15 cellular contexts compared by ENCODE assay signal in the genomic region with DNA sequence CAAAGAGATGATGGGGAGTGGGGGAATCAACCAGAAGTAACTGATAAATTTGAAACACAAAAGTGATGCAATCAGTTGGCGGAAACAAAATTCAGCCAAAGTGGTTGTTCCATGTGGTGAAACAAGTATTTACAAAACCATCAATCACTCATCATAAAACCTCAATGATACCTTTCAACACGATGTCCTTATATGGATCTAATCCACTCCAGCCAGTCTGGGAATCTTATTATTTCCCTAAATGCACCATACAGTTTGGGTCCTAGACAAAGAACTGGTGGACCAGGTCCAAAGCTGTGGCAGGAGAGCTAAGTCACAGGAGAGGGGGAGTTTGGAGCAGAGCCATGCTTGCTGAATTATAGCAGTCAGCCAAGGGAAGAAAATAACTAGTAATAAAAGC.
A peak's percentile ranks its signal among the peaks of the same experiment; 100 is the strongest.
DNase-seq lines count a peak whose midpoint lies in the region; ATAC-seq and TF ChIP-seq lines count a peak whose summit lies in the region.
"Had no signal": no experiment of that assay in that cellular context is flagged by ENCODE, and none has a peak within 500 bp of the region (broad histone marks: within the 10 kb centered on the region; RNA-seq: fewer than 3 reads in every experiment).

No MANE protein-coding gene starts in this region.

- TF ChIP-seq RAD21 in IMR-90 (IDR thresholded peaks at IDR 0.05; ENCODE audit: low read length): no peak

- BruUV-seq in A673 (replicated peaks; lab: Mats Ljungman, UMichigan) (no TSS peak), IMR-90 (replicated peaks; lab: Mats Ljungman, UMichigan) (no TSS peak)

- dilution Hi-C loops in IMR-90 (cut with HindIII; ENCODE audit: low sequenced_read_pairs, unreplicated experiment): no loop called here

- H3K56ac ChIP-seq in IMR-90 (ENCODE audit: extremely low read depth, insufficient read depth, low read length): no peak overlapping the region

- no peak overlapping the region for H2BK20ac ChIP-seq in IMR-90 (ENCODE audit: low read depth, low read length)

- H2AK5ac ChIP-seq in IMR-90 (ENCODE audit: low read depth, low read length): no peak overlapping the region

- H4K20me1 ChIP-seq in IMR-90 (ENCODE audit: insufficient read depth, low read length) (no peaks in the 10 kb centered on the region), neural progenitor cell (ENCODE audit: low read depth) (no peaks in the 10 kb centered on the region)

- no peak overlapping the region for H3K23ac ChIP-seq in IMR-90 (ENCODE audit: low read depth, low read length)

- CTCF ChIA-PET in A673 (lab: Charles Lee): no interaction called here
- CTCF ChIA-PET in IMR-90 (lab: Yijun Ruan, JAX): interaction anchor here (0.5 kb wide), 1 partner anchor 1609 kb away, joined by 3 read pairs; no protein-coding TSS in a partner anchor

- no peaks in the 10 kb centered on the region for H3K36me3 Mint-ChIP-seq in neural progenitor cell

- H3K18ac ChIP-seq in IMR-90 (ENCODE audit: low read depth, low read length): no peak overlapping the region

- TF ChIP-seq CTCF in A673 (conservative IDR thresholded peaks at IDR 0.05; ENCODE audit: low read depth, low read length) (no peak), IMR-90 (conservative IDR thresholded peaks at IDR 0.05; ENCODE audit: low read depth, low read length) (no peak), fibroblast of villous mesenchyme (IDR thresholded peaks at IDR 0.05; ENCODE audit: insufficient read depth, low read depth, low read length) (no peak), neural progenitor cell (IDR thresholded peaks at IDR 0.05) (no peak)

- no peak overlapping the region for H2BK120ac ChIP-seq in IMR-90 (ENCODE audit: low read depth, low read length)

- H3K9ac ChIP-seq in IMR-90 (ENCODE audit: low read depth, low read length): no peak overlapping the region
- H3K9ac ChIP-seq in neural progenitor cell: no peak overlapping the region

- no peak for TF ChIP-seq POLR2A in IMR-90 (IDR thresholded peaks at IDR 0.05; ENCODE audit: low read depth, low read length)

- in situ Hi-C loops in IMR-90 (cut with MboI; ENCODE audit: low sequenced_read_pairs): no loop called here

- H2AFZ ChIP-seq in IMR-90 (replicated peaks; ENCODE audit: low read length, poor library complexity) (no peak overlapping the region), neural progenitor cell (replicated peaks) (no peak overlapping the region)

- H3K27ac ChIP-seq in A673 (ENCODE audit: low read depth, low read length, poor library complexity, severe bottlenecking): peak overlapping the region; percentile 57
- no peak overlapping the region for H3K27ac ChIP-seq in IMR-90 (ENCODE audit: insufficient read depth, low read length)
- H3K27ac ChIP-seq in neural progenitor cell: no peak overlapping the region

- H4K5ac ChIP-seq in IMR-90 (ENCODE audit: low read depth, low read length): no peak overlapping the region

- no peak overlapping the region for H4K8ac ChIP-seq in IMR-90 (ENCODE audit: low read depth in 2 of 2, low read length in 2 of 2)

- DNase-seq in A673 (ENCODE audit: low spot score) (peak; percentile 95), IMR-90 (no peak), NCI-H446 treated with DMSO at 0.1 percent for 48 hours (lab: John Stamatoyannopoulos, UW) (peak; percentile 100), fibroblast of villous mesenchyme (ENCODE audit: low read depth) (peak; percentile 33), CD1c-positive myeloid dendritic cell (ENCODE audit: extremely low spot score) (no peak), globus pallidus (ENCODE audit: low spot score) (no peak), neural progenitor cell (ENCODE audit: low spot score) (no peak)
- no peak for DNase-seq in stimulated activated CD4-positive, alpha-beta T cell treated with anti-CD3 and anti-CD28 coated beads, Interleukin-4, amount 100 ng/mL, for 24 hours
- DNase-seq: activated CD4-positive, alpha-beta T cell treated with anti-CD3 and anti-CD28 coated beads for 1 hour; left colon; NCI-H146; stimulated activated CD4-positive, alpha-beta T cell treated with anti-CD3 and anti-CD28 coated beads, Interleukin-2, amount 100 ng/mL, for 48 hours; stimulated activated naive CD8-positive, alpha-beta T cell treated with anti-CD3 and anti-CD28 coated beads, Interleukin-15, amount 100 ng/mL, for 72 hours had no signal

- H3K27me3 ChIP-seq in A673 (replicated peaks; ENCODE audit: insufficient read depth, low read depth, low read length, poor library complexity) (peaks cover 22% of the 10 kb centered on the region), IMR-90 (ENCODE audit: control insufficient read depth, insufficient read depth, low read length) (no peaks in the 10 kb centered on the region), neural progenitor cell (no peaks in the 10 kb centered on the region)

- no CpG with 5 or more reads among the region's 2 CpGs for WGBS in IMR-90 (ENCODE audit: extremely low coverage in 2 of 2, insufficient read length in 1 of 2), 2 experiments

- no peak overlapping the region for H4K91ac ChIP-seq in IMR-90 (ENCODE audit: insufficient read depth, low read depth, low read length)

- no peak overlapping the region for H3K14ac ChIP-seq in IMR-90 (replicated peaks; ENCODE audit: low read depth, low read length)

- H3K4me1 ChIP-seq in A673 (ENCODE audit: insufficient read depth, low read length, poor library complexity, severe bottlenecking): peaks cover 22% of the 10 kb centered on the region
- H3K4me1 ChIP-seq in IMR-90 (ENCODE audit: control insufficient read depth, insufficient read depth, low read length): no peaks in the 10 kb centered on the region
- H3K4me1 ChIP-seq in neural progenitor cell: no peaks in the 10 kb centered on the region

- no peaks in the 10 kb centered on the region for H3K4me1 Mint-ChIP-seq in neural progenitor cell
- H3K4me1 Mint-ChIP-seq: B cell; central memory CD8-positive, alpha-beta T cell; stimulated activated naive CD8-positive, alpha-beta T cell treated with anti-CD3 and anti-CD28 coated beads, Interleukin-15, amount 100 ng/mL, for 72 hours had no signal

- no peak overlapping the region for H3K4me3 Mint-ChIP-seq in neural progenitor cell
- H3K4me3 Mint-ChIP-seq: B cell; central memory CD8-positive, alpha-beta T cell; stimulated activated naive CD8-positive, alpha-beta T cell treated with anti-CD3 and anti-CD28 coated beads, Interleukin-15, amount 100 ng/mL, for 72 hours had no signal

- H3K79me2 ChIP-seq in neural progenitor cell (ENCODE audit: low read depth): no peaks in the 10 kb centered on the region

- POLR2A ChIA-PET in A673 (lab: Charles Lee; ENCODE audit: low non-redundant PET) (no interaction called here), IMR-90 (lab: Charles Lee; ENCODE audit: unreplicated experiment) (no interaction called here)

- no peaks in the 10 kb centered on the region for H3K27me3 Mint-ChIP-seq in neural progenitor cell (ENCODE audit: insufficient read depth, low read depth)
- H3K27me3 Mint-ChIP-seq: B cell; central memory CD8-positive, alpha-beta T cell; stimulated activated naive CD8-positive, alpha-beta T cell treated with anti-CD3 and anti-CD28 coated beads, Interleukin-15, amount 100 ng/mL, for 72 hours had no signal

- no peak for ATAC-seq in IMR-90 (ENCODE audit: low read depth)
- ATAC-seq: left colon; stimulated activated naive CD8-positive, alpha-beta T cell treated with anti-CD3 and anti-CD28 coated beads, Interleukin-15, amount 100 ng/mL, for 72 hours had no signal

- no peaks in the 10 kb centered on the region for H3K9me3 Mint-ChIP-seq in neural progenitor cell

- intact Hi-C loops in A673 (cut with micrococcal nuclease; ENCODE audit: unreplicated experiment): loop anchor here (5.0 kb wide), 1 partner anchor 443 kb away; no protein-coding TSS in a partner anchor
- intact Hi-C loops in IMR-90 (cut with micrococcal nuclease): loop anchor here (10.0 kb wide), 1 partner anchor 519 kb away; no protein-coding TSS in a partner anchor

- H3K9me3 ChIP-seq in A673 (ENCODE audit: low read depth, low read length, poor library complexity, severe bottlenecking) (no peaks in the 10 kb centered on the region), IMR-90 (ENCODE audit: control insufficient read depth, insufficient read depth, low read length) (no peaks in the 10 kb centered on the region), neural progenitor cell (ENCODE audit: low read depth) (no peaks in the 10 kb centered on the region)

- no peaks in the 10 kb centered on the region for H3K9me1 ChIP-seq in IMR-90 (ENCODE audit: insufficient read depth, low read length)

- H3K27ac Mint-ChIP-seq in neural progenitor cell: no peak overlapping the region
- H3K27ac Mint-ChIP-seq: B cell; stimulated activated naive CD8-positive, alpha-beta T cell treated with anti-CD3 and anti-CD28 coated beads, Interleukin-15, amount 100 ng/mL, for 72 hours had no signal

- H2AK9ac ChIP-seq in IMR-90 (replicated peaks; ENCODE audit: low read depth, low read length, poor library complexity): no peak overlapping the region

- no peaks in the 10 kb centered on the region for H3F3A ChIP-seq in neural progenitor cell (ENCODE audit: low read depth)

- no peaks in the 10 kb centered on the region for H3K79me1 ChIP-seq in IMR-90 (ENCODE audit: low read depth in 1 of 2, low read length in 2 of 2)

- no peak overlapping the region for H2BK5ac ChIP-seq in IMR-90 (ENCODE audit: low read depth, low read length, poor library complexity, severe bottlenecking)

- H3K4me2 ChIP-seq in IMR-90 (ENCODE audit: low read depth, low read length) (no peak overlapping the region), neural progenitor cell (no peak overlapping the region)

- H3K4me3 ChIP-seq in A673 (ENCODE audit: low read depth, low read length, poor library complexity, severe bottlenecking) (no peak overlapping the region), IMR-90 (ENCODE audit: insufficient read depth, low read depth, low read length) (no peak overlapping the region), fibroblast of villous mesenchyme (ENCODE audit: low read depth, low read length) (no peak overlapping the region), neural progenitor cell (no peak overlapping the region)

- H3K36me3 ChIP-seq in A673 (ENCODE audit: insufficient read depth, low read length, poor library complexity, severe bottlenecking) (no peaks in the 10 kb centered on the region), IMR-90 (ENCODE audit: control insufficient read depth, insufficient read depth, low read length) (no peaks in the 10 kb centered on the region), neural progenitor cell (no peaks in the 10 kb centered on the region)

- H2BK15ac ChIP-seq in IMR-90 (ENCODE audit: low read depth, low read length): no peak overlapping the region

- no peak overlapping the region for H3K4ac ChIP-seq in IMR-90 (ENCODE audit: low read depth, low read length)

TF ChIP-seq in IMR-90, 13 proteins besides CTCF, POLR2A, EP300 and RAD21:
- TF ChIP-seq CEBPB (IDR thresholded peaks at IDR 0.05; ENCODE audit: low read depth, low read length): peak; percentile 22; the same call in 1 of the 2 replicates
- no peak for TF ChIP-seq RCOR1 (IDR thresholded peaks at IDR 0.05; ENCODE audit: insufficient replicate concordance, low read length)

Comparison
In these comparisons a context has a peak if more than half of its experiments do, and no peak if none do; other contexts are left out.
1. DNase-seq: peak in A673 (single experiment), NCI-H446 treated with DMSO at 0.1 percent for 48 hours (single experiment) and fibroblast of villous mesenchyme (single experiment); none in IMR-90 (single experiment), stimulated activated CD4-positive, alpha-beta T cell treated with anti-CD3 and anti-CD28 coated beads, Interleukin-4, amount 100 ng/mL, for 24 hours (single experiment), CD1c-positive myeloid dendritic cell (single experiment), globus pallidus (single experiment) and neural progenitor cell (single experiment).